16 cellular contexts compared by ENCODE assay signal in the genomic region with DNA sequence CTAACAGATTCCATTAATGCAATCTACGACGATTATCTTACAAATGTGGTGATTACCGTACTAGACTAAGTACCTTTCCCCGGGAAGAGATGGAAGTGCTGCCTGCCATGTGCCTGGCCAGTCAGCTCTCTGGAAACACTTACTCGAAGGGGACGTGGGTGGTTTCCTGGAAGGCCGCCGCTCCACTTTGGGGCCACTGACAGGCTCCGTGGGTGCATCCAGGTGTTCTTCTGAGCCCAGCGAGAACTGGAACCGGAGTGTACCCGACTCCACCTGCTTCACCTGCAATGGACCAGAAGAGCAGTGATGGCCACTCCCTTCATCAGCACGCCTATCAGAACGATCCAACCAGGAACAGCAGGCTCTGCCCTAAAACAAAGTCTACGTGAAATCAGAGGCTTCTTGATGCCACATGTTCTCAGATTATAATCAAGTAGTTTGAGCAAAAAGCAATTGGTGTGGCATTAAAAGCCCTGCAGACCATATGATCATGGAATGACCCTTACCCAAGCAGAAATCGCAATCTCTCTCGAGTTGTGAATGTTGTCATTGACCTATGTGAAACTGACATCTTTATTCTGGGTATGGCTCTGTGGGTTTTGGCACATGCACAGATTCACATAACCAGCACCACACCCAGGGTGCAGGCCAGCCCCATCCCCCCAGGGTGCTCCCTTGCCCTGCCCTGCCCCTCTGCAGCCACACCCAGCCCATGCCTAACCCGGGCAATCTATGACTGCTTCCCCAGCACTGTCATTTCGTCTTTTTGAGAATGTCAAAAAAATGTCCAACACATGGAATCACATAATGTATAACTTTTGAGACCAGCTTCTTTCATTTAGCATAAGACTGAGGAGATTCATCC.
"Had no signal": no experiment of that assay in that cellular context is flagged by ENCODE, and none has a peak within 500 bp of the region (broad histone marks: within the 10 kb centered on the region; RNA-seq: fewer than 3 reads in every experiment).

No MANE protein-coding gene starts in this region.

- H3K4me1 Mint-ChIP-seq: activated naive CD4-positive, alpha-beta T cell treated with anti-CD3 and anti-CD28 coated beads, Interleukin-2, amount 50 U/mL, for 24 hours had no signal

- ATAC-seq: activated CD4-positive, CD25-positive, alpha-beta regulatory T cell treated with anti-CD3 and anti-CD28 coated beads, Interleukin-2, amount 50 U/mL, for 24 hours; body of pancreas; left lobe of liver; natural killer cell treated with Interleukin-12 subunit alpha and Interleukin-12 subunit beta and Interleukin-15 and Interleukin-18, amount 100 ng/mL, for 72 hours; stimulated activated naive CD8-positive, alpha-beta T cell treated with anti-CD3 and anti-CD28 coated beads, Interleukin-15, Interleukin-2, amounts not matched to agents 100 U/mL and 50 U/mL, for 24 hours had no signal

- H3K4me3 Mint-ChIP-seq: activated naive CD4-positive, alpha-beta T cell treated with anti-CD3 and anti-CD28 coated beads, Interleukin-2, amount 50 U/mL, for 24 hours; natural killer cell treated with Interleukin-12 subunit alpha and Interleukin-12 subunit beta and Interleukin-15 and Interleukin-18, amount 100 ng/mL, for 72 hours; T-helper 2 cell treated with Interferon-gamma antibody and Interleukin-4, amounts not matched to agents 5 μg/mL and 100 μg/mL, for 36 hours had no signal

- H3K9me3 Mint-ChIP-seq: activated naive CD4-positive, alpha-beta T cell treated with anti-CD3 and anti-CD28 coated beads, Interleukin-2, amount 50 U/mL, for 24 hours; natural killer cell treated with Interleukin-12 subunit alpha and Interleukin-12 subunit beta and Interleukin-15 and Interleukin-18, amount 100 ng/mL, for 72 hours; T-helper 2 cell treated with Interferon-gamma antibody and Interleukin-4, amounts not matched to agents 5 μg/mL and 100 μg/mL, for 36 hours had no signal

- DNase-seq: activated CD4-positive, alpha-beta T cell treated with anti-CD3 and anti-CD28 coated beads, Interleukin-2, amount 50 U/mL, for 48 hours; amniotic stem cell; cerebellar nuclear complex; glutamatergic neuron; occipital lobe; stimulated activated CD4-positive, alpha-beta T cell treated with anti-CD3 and anti-CD28 coated beads, Interleukin-4, amount 100 ng/mL, for 1 hour; stimulated activated CD8-positive, alpha-beta memory T cell treated with anti-CD3 and anti-CD28 coated beads, Interleukin-4, amount 100 ng/mL, for 48 hours; stimulated activated naive CD8-positive, alpha-beta T cell treated with anti-CD3 and anti-CD28 coated beads, Interleukin-15, Interleukin-2, amounts not matched to agents 100 U/mL and 50 U/mL, for 24 hours; uterus had no signal

- H3K4me3 ChIP-seq: body of pancreas, uterus had no signal

- H3K36me3 ChIP-seq: uterus had no signal

- H3K27ac Mint-ChIP-seq: activated naive CD4-positive, alpha-beta T cell treated with anti-CD3 and anti-CD28 coated beads, Interleukin-2, amount 50 U/mL, for 24 hours; natural killer cell treated with Interleukin-12 subunit alpha and Interleukin-12 subunit beta and Interleukin-15 and Interleukin-18, amount 100 ng/mL, for 72 hours had no signal

- H3K27me3 ChIP-seq: body of pancreas, dorsolateral prefrontal cortex, uterus had no signal

- H3K27me3 Mint-ChIP-seq: activated naive CD4-positive, alpha-beta T cell treated with anti-CD3 and anti-CD28 coated beads, Interleukin-2, amount 50 U/mL, for 24 hours; natural killer cell treated with Interleukin-12 subunit alpha and Interleukin-12 subunit beta and Interleukin-15 and Interleukin-18, amount 100 ng/mL, for 72 hours had no signal

- H3K27ac ChIP-seq: body of pancreas, uterus had no signal
